ENCODE assay signal across 25 cellular contexts in the genomic region with DNA sequence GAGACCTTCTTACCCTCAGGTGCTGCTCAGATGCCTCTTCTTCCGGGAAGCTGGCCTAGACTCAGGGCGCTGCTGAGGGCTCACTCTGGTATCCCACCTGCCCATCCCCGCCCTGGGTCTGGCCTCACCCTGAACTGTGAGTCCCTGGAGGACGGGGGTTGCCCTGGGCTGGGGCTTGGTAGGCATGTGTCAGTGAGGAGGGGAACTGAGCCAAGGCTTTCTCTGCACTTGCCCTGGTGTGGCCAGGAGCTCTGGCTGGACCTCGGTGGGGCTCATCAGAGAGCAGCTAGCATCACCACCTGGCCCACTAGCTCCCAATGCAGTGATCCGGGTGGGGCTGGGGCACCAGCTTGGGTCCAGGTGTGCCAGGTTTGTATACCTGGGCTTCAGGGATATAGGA. TPM values are rescaled to one million over a fixed set of nuclear protein-coding genes. Genes with fewer than 3 reads are reported as not detected.
"Had no signal": no experiment of that assay in that cellular context is flagged by ENCODE, and none has a peak within 500 bp of the region (broad histone marks: within the 10 kb centered on the region; RNA-seq: fewer than 3 reads in every experiment).

No MANE protein-coding gene starts in this region.

- H3K4me3 ChIP-seq: colonic mucosa, esophagus squamous epithelium, left lung, pancreas, skin epidermis, suprapubic skin, uterus had no signal

- H3K27me3 Mint-ChIP-seq: dendritic cell treated with granulocyte-macrophage colony-stimulating factor and Interleukin-4, amounts not matched to agents 40 ng/mL and 50 ng/mL, for 4 days; type B pancreatic cell had no signal

- H3K27ac Mint-ChIP-seq: dendritic cell treated with granulocyte-macrophage colony-stimulating factor and Interleukin-4, amounts not matched to agents 40 ng/mL and 50 ng/mL, for 4 days; naive thymus-derived CD4-positive, alpha-beta T cell; stimulated activated naive CD8-positive, alpha-beta T cell treated with anti-CD3 and anti-CD28 coated beads, Interleukin-15, amount 100 ng/mL, for 72 hours; type B pancreatic cell had no signal

- H3K9me3 ChIP-seq: colonic mucosa, esophagus squamous epithelium, left lung, neutrophil, pancreas, suprapubic skin, uterus had no signal

- H3K4me1 ChIP-seq: colonic mucosa, esophagus squamous epithelium, left lung, pancreas, suprapubic skin, uterus had no signal

- H3K36me3 ChIP-seq: colonic mucosa, esophagus squamous epithelium, left lung, neutrophil, pancreas, suprapubic skin, uterus had no signal

- H3K4me1 Mint-ChIP-seq: central memory CD8-positive, alpha-beta T cell; naive thymus-derived CD4-positive, alpha-beta T cell; stimulated activated naive CD8-positive, alpha-beta T cell treated with anti-CD3 and anti-CD28 coated beads, Interleukin-15, amount 100 ng/mL, for 72 hours had no signal

- H3K9me3 Mint-ChIP-seq: dendritic cell treated with granulocyte-macrophage colony-stimulating factor and Interleukin-4, amounts not matched to agents 40 ng/mL and 50 ng/mL, for 4 days; type B pancreatic cell had no signal

- H3K36me3 Mint-ChIP-seq: naive thymus-derived CD4-positive, alpha-beta T cell had no signal

- H3K4me3 Mint-ChIP-seq: central memory CD8-positive, alpha-beta T cell; dendritic cell treated with granulocyte-macrophage colony-stimulating factor and Interleukin-4, amounts not matched to agents 40 ng/mL and 50 ng/mL, for 4 days; naive thymus-derived CD4-positive, alpha-beta T cell; stimulated activated naive CD8-positive, alpha-beta T cell treated with anti-CD3 and anti-CD28 coated beads, Interleukin-15, amount 100 ng/mL, for 72 hours; type B pancreatic cell had no signal

- H3K27ac ChIP-seq: colonic mucosa, esophagus squamous epithelium, left lung, neutrophil, pancreas, skin epidermis, suprapubic skin, uterus had no signal

- ATAC-seq: left cardiac atrium; left lung; pancreas; stimulated activated naive CD8-positive, alpha-beta T cell treated with anti-CD3 and anti-CD28 coated beads, Interleukin-15, amount 100 ng/mL, for 72 hours had no signal

- DNase-seq: colonic mucosa; effector memory CD4-positive, alpha-beta T cell; esophagus squamous epithelium; foreskin melanocyte; kidney; left cardiac atrium; left lung; mammary epithelial cell; mesendoderm; midbrain; naive thymus-derived CD4-positive, alpha-beta T cell; pancreas; stimulated activated CD4-positive, alpha-beta T cell treated with anti-CD3 and anti-CD28 coated beads, Interleukin-15, amount 100 ng/mL, for 24 hours; stimulated activated CD4-positive, alpha-beta T cell treated with anti-CD3 and anti-CD28 coated beads, Interleukin-2, amount 100 ng/mL, for 48 hours; stimulated activated naive CD4-positive, alpha-beta T cell; stimulated activated naive CD8-positive, alpha-beta T cell treated with anti-CD3 and anti-CD28 coated beads, Interleukin-15, amount 100 ng/mL, for 72 hours; uterus had no signal

- H3K27me3 ChIP-seq: colonic mucosa, neutrophil, pancreas, uterus had no signal

RNA-seq across cellular contexts. Expression of a gene that starts 15.6 kb away (rescaled TPM):
- total RNA-seq: endothelial cell of umbilical vein, pulmonary artery endothelial cell had no signal
- polyA plus RNA-seq: endothelial cell of umbilical vein; naive thymus-derived CD4-positive, alpha-beta T cell had no signal
